ENCODE assay signal across 11 cellular contexts in genomic region chr7:101172005-101172853, GRCh38. TPM values are rescaled to one million over a fixed set of nuclear protein-coding genes. Genes with fewer than 3 reads are reported as not detected.
A peak's percentile ranks its signal among the peaks of the same experiment; 100 is the strongest.
DNase-seq lines count a peak whose midpoint lies in the region; ATAC-seq and TF ChIP-seq lines count a peak whose summit lies in the region.
"Had no signal": no experiment of that assay in that cellular context is flagged by ENCODE, and none has a peak within 500 bp of the region (broad histone marks: within the 10 kb centered on the region; RNA-seq: fewer than 3 reads in every experiment).

No MANE protein-coding gene starts in this region.

- H3K9me3 Mint-ChIP-seq in CD4-positive, alpha-beta T cell = no peaks in the 10 kb centered on the region
- H3K9me3 Mint-ChIP-seq in T-helper 1 cell treated with Interleukin-12 subunit alpha and Interleukin-12 subunit beta and Interleukin-4 antibody, amounts not matched to agents 30 μg/mL and 1 μg/mL, for 36 hours = no peaks in the 10 kb centered on the region

- H3K27me3 ChIP-seq in CD4-positive, alpha-beta T cell (ENCODE audit: control insufficient read depth, insufficient read depth, low read length) = peaks cover 100% of the 10 kb centered on the region
- H3K27me3 ChIP-seq in HUES6 (ENCODE audit: control insufficient read depth, insufficient read depth, low read length) (peaks cover 100% of the 10 kb centered on the region), HAP-1 (ENCODE audit: low read depth) (peaks cover 71% of the 10 kb centered on the region)

- ATAC-seq in CD4-positive, alpha-beta T cell (ENCODE audit: poor library complexity) = peak; percentile 9
- peak; percentile 19 for ATAC-seq in left colon

- no peaks in the 10 kb centered on the region for H3K9me3 ChIP-seq in CD4-positive, alpha-beta T cell (ENCODE audit: control insufficient read depth, low read length)
- H3K9me3 ChIP-seq in HUES6 (ENCODE audit: control insufficient read depth, insufficient read depth, low read depth, low read length) (no peaks in the 10 kb centered on the region), HAP-1 (no peaks in the 10 kb centered on the region)
- H3K9me3 ChIP-seq: upper lobe of left lung had no signal

- no peak for DNase-seq in CD4-positive, alpha-beta T cell
- DNase-seq in left colon (peak in 1 of 2 donors; percentile 25), HAP-1 (ENCODE audit: low spot score in 2 of 2) (no peak), NCI-H1930 (lab: John Stamatoyannopoulos, UW) (no peak), cerebellar nuclear complex (lab: John Stamatoyannopoulos, UW) (no peak)
- DNase-seq in activated CD4-positive, alpha-beta T cell treated with anti-CD3 and anti-CD28 coated beads, Interleukin-2, amount 50 U/mL, for 4 hours = no peak
- DNase-seq: OCI-M1 had no signal

- no peak for TF ChIP-seq CTCF in CD4-positive, alpha-beta T cell (IDR thresholded peaks at IDR 0.05)

- no peak overlapping the region for H3K27ac Mint-ChIP-seq in CD4-positive, alpha-beta T cell
- no peak overlapping the region for H3K27ac Mint-ChIP-seq in T-helper 1 cell treated with Interleukin-12 subunit alpha and Interleukin-12 subunit beta and Interleukin-4 antibody, amounts not matched to agents 30 μg/mL and 1 μg/mL, for 36 hours

- POLR2A ChIA-PET in CD4-positive, alpha-beta T cell (lab: Charles Lee) = no interaction called here

- H3K27me3 Mint-ChIP-seq in CD4-positive, alpha-beta T cell = peaks cover 93% of the 10 kb centered on the region
- H3K27me3 Mint-ChIP-seq in T-helper 1 cell treated with Interleukin-12 subunit alpha and Interleukin-12 subunit beta and Interleukin-4 antibody, amounts not matched to agents 30 μg/mL and 1 μg/mL, for 36 hours (ENCODE audit: low read depth) = peaks cover 90% of the 10 kb centered on the region

- no peak overlapping the region for H3K9ac ChIP-seq in HUES6 (ENCODE audit: low read length)

- H3K36me3 ChIP-seq in HUES6 (ENCODE audit: control insufficient read depth, insufficient read depth, low read length) (no peaks in the 10 kb centered on the region), HAP-1 (replicated peaks) (no peaks in the 10 kb centered on the region)
- H3K36me3 ChIP-seq: upper lobe of left lung had no signal

- in situ Hi-C loops in HAP-1 (cut with MboI; ENCODE audit: low sequenced_read_pairs) = no loop called here

- no peaks in the 10 kb centered on the region for H3K36me3 Mint-ChIP-seq in CD4-positive, alpha-beta T cell (ENCODE audit: low read depth)
- peaks cover 9% of the 10 kb centered on the region for H3K36me3 Mint-ChIP-seq in T-helper 1 cell treated with Interleukin-12 subunit alpha and Interleukin-12 subunit beta and Interleukin-4 antibody, amounts not matched to agents 30 μg/mL and 1 μg/mL, for 36 hours (ENCODE audit: low read depth)

- H3K4me1 Mint-ChIP-seq in CD4-positive, alpha-beta T cell (ENCODE audit: low read depth) = peaks cover 56% of the 10 kb centered on the region
- H3K4me1 Mint-ChIP-seq in T-helper 1 cell treated with Interleukin-12 subunit alpha and Interleukin-12 subunit beta and Interleukin-4 antibody, amounts not matched to agents 30 μg/mL and 1 μg/mL, for 36 hours (ENCODE audit: low read depth) = peaks cover 38% of the 10 kb centered on the region

- peak overlapping the region; percentile 32 for H3K4me3 Mint-ChIP-seq in CD4-positive, alpha-beta T cell
- peak overlapping the region; percentile 64 for H3K4me3 Mint-ChIP-seq in T-helper 1 cell treated with Interleukin-12 subunit alpha and Interleukin-12 subunit beta and Interleukin-4 antibody, amounts not matched to agents 30 μg/mL and 1 μg/mL, for 36 hours

- CTCF ChIA-PET in CD4-positive, alpha-beta T cell (lab: Charles Lee) = interaction anchor here (0.6 to 3.8 kb wide), 2 partner anchors 10 to 28 kb away, joined by 3 to 28 read pairs; no protein-coding TSS in a partner anchor

- H3K4me1 ChIP-seq in HUES6 (ENCODE audit: control insufficient read depth, insufficient read depth, low read length) = peaks cover 56% of the 10 kb centered on the region
- peaks cover 6% of the 10 kb centered on the region; the same call in 1 of the 2 replicates for H3K4me1 ChIP-seq in HAP-1

- H3K4me3 ChIP-seq in HUES6 (ENCODE audit: low read depth, low read length) (peak overlapping the region; percentile 59), HAP-1 (no peak overlapping the region)
- H3K4me3 ChIP-seq: skin epidermis had no signal

- intact Hi-C loops in CD4-positive, alpha-beta T cell (cut with DNase I, micrococcal nuclease) = no loop called here
- intact Hi-C loops in left colon (cut with DNase I, micrococcal nuclease) = no loop called here

- no peak overlapping the region for H3K27ac ChIP-seq in CD4-positive, alpha-beta T cell (ENCODE audit: low read depth, low read length)
- H3K27ac ChIP-seq in HUES6 (ENCODE audit: low read depth, low read length) = no peak overlapping the region
- H3K27ac ChIP-seq: skin epidermis, upper lobe of left lung had no signal

RNA-seq across cellular contexts. Expression of gene VGF, which starts 6.9 kb away (rescaled TPM):
- not detected for total RNA-seq in CD4-positive, alpha-beta T cell
- total RNA-seq in left colon = under 1 TPM; 0.40 to 0.73 TPM

RNA-seq across cellular contexts. Expression of gene NAT16, which starts 7.9 kb away (rescaled TPM):
- total RNA-seq in CD4-positive, alpha-beta T cell = not detected
- not detected for total RNA-seq in left colon
- total RNA-seq: upper lobe of left lung had no signal

RNA-seq across cellular contexts. Expression of gene AP1S1, which starts 18.0 kb away (rescaled TPM):
- 1 to 10 TPM; 3.0 to 3.9 TPM for total RNA-seq in CD4-positive, alpha-beta T cell
- total RNA-seq in left colon = 10 to 100 TPM; 70.5 to 84.8 TPM

RNA-seq across cellular contexts. Expression of gene MOGAT3, which starts 28.6 kb away (rescaled TPM):
- total RNA-seq in CD4-positive, alpha-beta T cell = under 1 TPM in 1 of 2 experiments, not detected in 1; 0.11 TPM
- total RNA-seq in left colon = 10 to 100 TPM; 43.1 to 62.4 TPM
- total RNA-seq: upper lobe of left lung had no signal

RNA-seq across cellular contexts. Expression of gene PLOD3, which starts 45.2 kb away (rescaled TPM):
- total RNA-seq in CD4-positive, alpha-beta T cell = 10 to 100 TPM; 13.8 to 15.9 TPM
- total RNA-seq in left colon = 10 to 100 TPM; 81.9 to 85.9 TPM

Comparison
In these comparisons a context has a peak if more than half of its experiments do, and no peak if none do; other contexts are left out.
1. RNA of gene AP1S1, which starts 18.0 kb away (total RNA-seq): 70.5 to 84.8 TPM in left colon; 3.0 to 3.9 TPM in CD4-positive, alpha-beta T cell; every median in the first group is over 10 times any median in the second.